In genomic region chr13:39415403-39415802, GRCh38 we compare ENCODE assay signal across 8 cellular contexts.
A peak's percentile ranks its signal among the peaks of the same experiment; 100 is the strongest.
DNase-seq lines count a peak whose midpoint lies in the region; ATAC-seq and TF ChIP-seq lines count a peak whose summit lies in the region.

No MANE protein-coding gene starts in this region.

- no peak for DNase-seq in DND-41
- peak; percentile 22 for DNase-seq in NCI-H1694 (lab: John Stamatoyannopoulos, UW)
- no peak for DNase-seq in chondrocyte (ENCODE audit: low spot score)
- peak; percentile 64 for DNase-seq in lower lobe of right lung
- no peak for DNase-seq in stomach
- no peak for DNase-seq in activated T-helper 1 cell treated with anti-CD3 and anti-CD28 coated beads, Interleukin-12 subunit alpha, Interleukin-12 subunit beta, Interleukin-2, Interleukin-4 antibody, amounts not matched to agents 30 ng/mL and 10 ng/mL and 1 ng/mL, durations not matched to agents 14 hours and 24 hours and 36 hours (ENCODE audit: low spot score)
- DNase-seq in cerebellar nuclear complex (lab: John Stamatoyannopoulos, UW): no peak

- WGBS in stomach, 5 donors: 33 to 52% (median 50%) methylated on average over 3 of the region's 3 CpGs

- H3K4me3 Mint-ChIP-seq in chondrocyte (ENCODE audit: unreplicated experiment): no peak overlapping the region
- no peak overlapping the region for H3K4me3 Mint-ChIP-seq in activated T-helper 1 cell treated with anti-CD3 and anti-CD28 coated beads, Interleukin-12 subunit alpha, Interleukin-12 subunit beta, Interleukin-2, Interleukin-4 antibody, amounts not matched to agents 30 ng/mL and 10 ng/mL and 1 ng/mL, durations not matched to agents 14 hours and 24 hours and 36 hours

- TF ChIP-seq POLR2A in stomach (IDR thresholded peaks at IDR 0.05): no peak

- ATAC-seq in DND-41 (ENCODE audit: insufficient read depth, low read depth) (no peak), lower lobe of right lung (peak; percentile 62 to 84), HG02852 (IDR thresholded peaks at IDR 0.05; ENCODE audit: unreplicated experiment) (no peak)

- no peak overlapping the region for H2AFZ ChIP-seq in DND-41 (ENCODE audit: low read depth, low read length)

- H3K9me3 ChIP-seq in DND-41 (ENCODE audit: insufficient read depth, low read length, severe bottlenecking): no peaks in the 10 kb centered on the region
- no peaks in the 10 kb centered on the region for H3K9me3 ChIP-seq in lower lobe of right lung
- no peaks in the 10 kb centered on the region for H3K9me3 ChIP-seq in stomach

- H3K9ac ChIP-seq in DND-41 (ENCODE audit: low read depth, low read length): no peak overlapping the region

- H3K27me3 Mint-ChIP-seq in chondrocyte (ENCODE audit: low read depth): no peaks in the 10 kb centered on the region
- peaks cover 9% of the 10 kb centered on the region for H3K27me3 Mint-ChIP-seq in activated T-helper 1 cell treated with anti-CD3 and anti-CD28 coated beads, Interleukin-12 subunit alpha, Interleukin-12 subunit beta, Interleukin-2, Interleukin-4 antibody, amounts not matched to agents 30 ng/mL and 10 ng/mL and 1 ng/mL, durations not matched to agents 14 hours and 24 hours and 36 hours (ENCODE audit: insufficient read depth)

- TF ChIP-seq CTCF in DND-41 (IDR thresholded peaks at IDR 0.05; ENCODE audit: borderline replicate concordance, extremely low read depth, low read length, poor library complexity, severe bottlenecking): peak; percentile 33
- TF ChIP-seq CTCF in chondrocyte (IDR thresholded peaks at IDR 0.05): peak; percentile 69
- TF ChIP-seq CTCF in lower lobe of right lung (IDR thresholded peaks at IDR 0.05): peak; percentile 57
- peak in 2 of 7 experiments; percentile 12 to 18 for TF ChIP-seq CTCF in stomach (IDR thresholded peaks at IDR 0.05)

- H3K36me3 Mint-ChIP-seq in chondrocyte (ENCODE audit: low read depth): no peaks in the 10 kb centered on the region
- H3K36me3 Mint-ChIP-seq in activated T-helper 1 cell treated with anti-CD3 and anti-CD28 coated beads, Interleukin-12 subunit alpha, Interleukin-12 subunit beta, Interleukin-2, Interleukin-4 antibody, amounts not matched to agents 30 ng/mL and 10 ng/mL and 1 ng/mL, durations not matched to agents 14 hours and 24 hours and 36 hours (ENCODE audit: low read depth): no peaks in the 10 kb centered on the region

- H3K9me3 Mint-ChIP-seq in chondrocyte (ENCODE audit: low read depth): no peaks in the 10 kb centered on the region
- H3K9me3 Mint-ChIP-seq in activated T-helper 1 cell treated with anti-CD3 and anti-CD28 coated beads, Interleukin-12 subunit alpha, Interleukin-12 subunit beta, Interleukin-2, Interleukin-4 antibody, amounts not matched to agents 30 ng/mL and 10 ng/mL and 1 ng/mL, durations not matched to agents 14 hours and 24 hours and 36 hours: no peaks in the 10 kb centered on the region

- H3K27ac ChIP-seq in DND-41 (ENCODE audit: low read length) (no peak overlapping the region), lower lobe of right lung (peak overlapping the region; percentile 39), stomach (peak overlapping the region in 2 of 5 donors; percentile 38 to 41)

- no peak overlapping the region for H3K27ac Mint-ChIP-seq in chondrocyte (ENCODE audit: unreplicated experiment)
- H3K27ac Mint-ChIP-seq in activated T-helper 1 cell treated with anti-CD3 and anti-CD28 coated beads, Interleukin-12 subunit alpha, Interleukin-12 subunit beta, Interleukin-2, Interleukin-4 antibody, amounts not matched to agents 30 ng/mL and 10 ng/mL and 1 ng/mL, durations not matched to agents 14 hours and 24 hours and 36 hours: no peak overlapping the region

- H3K4me2 ChIP-seq in DND-41 (ENCODE audit: insufficient read depth, low read length): no peak overlapping the region

- TF ChIP-seq EP300 in stomach (IDR thresholded peaks at IDR 0.05): no peak

- H3K4me1 Mint-ChIP-seq in chondrocyte (ENCODE audit: low read depth): peaks cover 70% of the 10 kb centered on the region
- no peaks in the 10 kb centered on the region for H3K4me1 Mint-ChIP-seq in activated T-helper 1 cell treated with anti-CD3 and anti-CD28 coated beads, Interleukin-12 subunit alpha, Interleukin-12 subunit beta, Interleukin-2, Interleukin-4 antibody, amounts not matched to agents 30 ng/mL and 10 ng/mL and 1 ng/mL, durations not matched to agents 14 hours and 24 hours and 36 hours (ENCODE audit: low read depth)

- H3K4me1 ChIP-seq in DND-41 (ENCODE audit: insufficient read depth, low read length): no peaks in the 10 kb centered on the region
- peaks cover 30% of the 10 kb centered on the region for H3K4me1 ChIP-seq in lower lobe of right lung
- peaks cover 0 to 19% (median 9%) of the 10 kb centered on the region in 4 donors for H3K4me1 ChIP-seq in stomach

- H3K4me3 ChIP-seq in DND-41 (ENCODE audit: low read depth in 1 of 2, low read length in 2 of 2): no peak overlapping the region
- H3K4me3 ChIP-seq in lower lobe of right lung: no peak overlapping the region
- H3K4me3 ChIP-seq in stomach: no peak overlapping the region

- H3K36me3 ChIP-seq in DND-41 (ENCODE audit: insufficient read depth, low read length) (no peaks in the 10 kb centered on the region), lower lobe of right lung (no peaks in the 10 kb centered on the region), stomach (no peaks in the 10 kb centered on the region)

- H3K27me3 ChIP-seq in DND-41 (ENCODE audit: insufficient read depth, low read length, poor library complexity) (peaks cover 7% of the 10 kb centered on the region), lower lobe of right lung (ENCODE audit: low read depth) (no peaks in the 10 kb centered on the region), stomach (no peaks in the 10 kb centered on the region)

- no peaks in the 10 kb centered on the region for H4K20me1 ChIP-seq in DND-41 (ENCODE audit: insufficient read depth, low read length)

- no peaks in the 10 kb centered on the region for H3K79me2 ChIP-seq in DND-41 (ENCODE audit: insufficient read depth, low read length)

- intact Hi-C loops in lower lobe of right lung (cut with DNase I) (no loop called here), stomach (cut with DNase I; ENCODE audit: low total_unique reads) (no loop called here)
- intact Hi-C loops in activated T-helper 1 cell treated with anti-CD3 and anti-CD28 coated beads, Interleukin-12 subunit alpha, Interleukin-12 subunit beta, Interleukin-2, Interleukin-4 antibody, amounts not matched to agents 30 ng/mL and 10 ng/mL and 1 ng/mL, durations not matched to agents 14 hours and 24 hours and 36 hours (cut with micrococcal nuclease): loop anchor here (5.0 kb wide), 1 partner anchor 197 kb away; no protein-coding TSS in a partner anchor

Comparison
In these comparisons a context has a peak if more than half of its experiments do, and no peak if none do; other contexts are left out.
1. ATAC-seq: peak in lower lobe of right lung (2 of 2); none in DND-41 (single experiment) and HG02852 (single experiment).
2. DNase-seq: peak in NCI-H1694 (single experiment) and lower lobe of right lung (single experiment); none in DND-41 (single experiment), chondrocyte (single experiment), stomach (single experiment), activated T-helper 1 cell treated with anti-CD3 and anti-CD28 coated beads, Interleukin-12 subunit alpha, Interleukin-12 subunit beta, Interleukin-2, Interleukin-4 antibody, amounts not matched to agents 30 ng/mL and 10 ng/mL and 1 ng/mL, durations not matched to agents 14 hours and 24 hours and 36 hours (single experiment) and cerebellar nuclear complex (0 of 2).